13 cellular contexts compared by ENCODE assay signal in genomic region chr5:55416306-55416705, GRCh38.
"Had no signal": no experiment of that assay in that cellular context is flagged by ENCODE, and none has a peak within 500 bp of the region (broad histone marks: within the 10 kb centered on the region; RNA-seq: fewer than 3 reads in every experiment).

No MANE protein-coding gene starts in this region.

- H3K27ac Mint-ChIP-seq: activated T-helper 17 cell treated with anti-CD3 and anti-CD28 coated beads, Interleukin-2, amount 50 U/mL, for 72 hours; natural killer cell; T-cell had no signal

- H3K9me3 Mint-ChIP-seq: activated T-helper 17 cell treated with anti-CD3 and anti-CD28 coated beads, Interleukin-2, amount 50 U/mL, for 72 hours; natural killer cell; stimulated activated naive CD8-positive, alpha-beta T cell treated with anti-CD3 and anti-CD28 coated beads, Interleukin-15, amount 100 ng/mL, for 72 hours; T-cell had no signal

- DNase-seq: activated CD4-positive, alpha-beta T cell treated with anti-CD3 and anti-CD28 coated beads for 1 hour; activated CD4-positive, alpha-beta T cell treated with anti-CD3 and anti-CD28 coated beads, Interleukin-2, amount 50 U/mL, for 4 hours; activated naive CD4-positive, alpha-beta T cell treated with Interleukin-2 at 50 U/mL for 16 hours; aorta; dermis blood vessel endothelial cell; natural killer cell; spleen; stimulated activated naive CD8-positive, alpha-beta T cell treated with anti-CD3 and anti-CD28 coated beads, Interleukin-15, amount 100 ng/mL, for 72 hours; T-cell; T-helper 9 cell; testis; upper lobe of left lung had no signal

- H3K4me3 Mint-ChIP-seq: activated T-helper 17 cell treated with anti-CD3 and anti-CD28 coated beads, Interleukin-2, amount 50 U/mL, for 72 hours; natural killer cell; stimulated activated naive CD8-positive, alpha-beta T cell treated with anti-CD3 and anti-CD28 coated beads, Interleukin-15, amount 100 ng/mL, for 72 hours; T-cell had no signal

- H3K27me3 Mint-ChIP-seq: activated T-helper 17 cell treated with anti-CD3 and anti-CD28 coated beads, Interleukin-2, amount 50 U/mL, for 72 hours; stimulated activated naive CD8-positive, alpha-beta T cell treated with anti-CD3 and anti-CD28 coated beads, Interleukin-15, amount 100 ng/mL, for 72 hours; T-cell had no signal
